In the genomic region with DNA sequence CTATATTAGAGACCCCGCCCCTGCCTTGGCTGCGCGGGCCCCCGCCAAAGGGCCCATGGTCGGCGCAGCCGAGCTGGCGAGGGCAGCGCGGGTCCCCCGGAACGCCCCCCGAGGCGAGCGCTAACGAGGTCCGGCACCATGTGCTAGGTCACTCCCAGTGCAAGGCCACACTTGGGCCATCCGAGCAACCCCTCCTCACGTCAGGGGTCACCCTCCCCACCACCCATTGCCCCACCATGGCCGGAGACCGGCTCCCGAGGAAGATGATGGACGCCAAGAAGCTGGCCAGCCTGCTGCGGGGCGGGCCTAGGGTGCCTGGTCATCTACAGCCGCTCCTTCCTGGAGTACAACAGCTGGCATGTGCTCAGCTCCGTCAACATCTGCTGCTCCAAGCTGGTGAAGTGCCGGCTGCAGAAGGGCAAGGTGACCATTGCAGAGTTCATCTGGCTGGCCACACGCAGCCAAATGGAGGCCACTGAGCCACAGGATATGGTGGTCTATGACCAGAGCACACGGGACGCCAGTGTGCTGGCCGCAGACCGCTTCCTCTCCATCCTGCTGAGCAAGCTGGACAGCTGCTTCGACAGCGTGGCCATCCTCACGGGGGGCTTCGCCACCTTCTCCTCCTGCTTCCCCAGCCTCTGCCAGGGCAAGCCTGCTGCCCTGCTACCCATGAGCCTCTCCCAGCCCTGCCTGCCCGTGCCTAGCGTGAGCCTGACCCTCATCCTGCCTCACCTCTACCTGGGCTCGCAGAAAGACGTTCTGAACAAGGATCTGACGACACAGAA, we compare ENCODE assay signal across 6 cellular contexts. TPM values are rescaled to one million over a fixed set of nuclear protein-coding genes. Genes with fewer than 3 reads are reported as not detected.
DNase-seq lines count a peak whose midpoint lies in the region; ATAC-seq and TF ChIP-seq lines count a peak whose summit lies in the region.

No MANE protein-coding gene starts in this region.

- H3K36me3 Mint-ChIP-seq in T-helper 17 cell (ENCODE audit: low read depth): peaks cover 4% of the 10 kb centered on the region

- H3K4me1 ChIP-seq in BLaER1 treated with 17β-estradiol and CSF1 and Interleukin-3, amounts not matched to agents 10 nM and 100 nM: peaks cover 12 to 41% (median 22%) of the 10 kb centered on the region in 10 experiments
- peaks cover 31% of the 10 kb centered on the region for H3K4me1 ChIP-seq in lower lobe of right lung

- no peaks in the 10 kb centered on the region for H3K27me3 ChIP-seq in BLaER1 treated with 17β-estradiol and CSF1 and Interleukin-3, amounts not matched to agents 10 nM and 100 nM
- no peaks in the 10 kb centered on the region for H3K27me3 ChIP-seq in lower lobe of right lung (ENCODE audit: low read depth)

- peaks cover 17% of the 10 kb centered on the region for H3K4me1 Mint-ChIP-seq in T-helper 17 cell

- peak overlapping the region; percentile 36 for H3K4me3 Mint-ChIP-seq in T-helper 17 cell

- intact Hi-C loops in lower lobe of right lung (cut with DNase I): no loop called here

- ATAC-seq in T-helper 17 cell (no peak), lower lobe of right lung (no peak), HG02938 (IDR thresholded peaks at IDR 0.05; ENCODE audit: unreplicated experiment) (no peak)

- H4K20me1 ChIP-seq in BLaER1 treated with 17β-estradiol and CSF1 and Interleukin-3, amounts not matched to agents 10 nM and 100 nM: peaks cover 0 to 13% (median 7%) of the 10 kb centered on the region in 11 experiments; a peak in 12 of 22 replicates

- no peak overlapping the region for H3K27ac Mint-ChIP-seq in T-helper 17 cell

- no peaks in the 10 kb centered on the region for H3K9me3 ChIP-seq in BLaER1 treated with 17β-estradiol and CSF1 and Interleukin-3, amounts not matched to agents 10 nM and 100 nM (replicated peaks in 1 of 11)
- H3K9me3 ChIP-seq in T-helper 17 cell (ENCODE audit: control insufficient read depth, low read length, poor library complexity, severe bottlenecking): no peaks in the 10 kb centered on the region
- no peaks in the 10 kb centered on the region for H3K9me3 ChIP-seq in lower lobe of right lung

- peak overlapping the region in 4 of 11 experiments; percentile 84 to 92 (median 86); a peak in 8 of 22 replicates for H3K27ac ChIP-seq in BLaER1 treated with 17β-estradiol and CSF1 and Interleukin-3, amounts not matched to agents 10 nM and 100 nM
- H3K27ac ChIP-seq in lower lobe of right lung: peak overlapping the region; percentile 89

- peak overlapping the region; percentile 76 to 96 (median 88) for H3K4me2 ChIP-seq in BLaER1 treated with 17β-estradiol and CSF1 and Interleukin-3, amounts not matched to agents 10 nM and 100 nM

- peaks cover 38 to 72% (median 57%) of the 10 kb centered on the region in 11 experiments for H3K36me3 ChIP-seq in BLaER1 treated with 17β-estradiol and CSF1 and Interleukin-3, amounts not matched to agents 10 nM and 100 nM
- peaks cover 51% of the 10 kb centered on the region for H3K36me3 ChIP-seq in lower lobe of right lung

- peak overlapping the region; percentile 64 to 95 (median 78); a peak in 18 of 20 replicates for H3K4me3 ChIP-seq in BLaER1 treated with 17β-estradiol and CSF1 and Interleukin-3, amounts not matched to agents 10 nM and 100 nM
- H3K4me3 ChIP-seq in lower lobe of right lung: peak overlapping the region; percentile 85

- peak overlapping the region; percentile 85 to 96 (median 92); a peak in 21 of 22 replicates for H3K9ac ChIP-seq in BLaER1 treated with 17β-estradiol and CSF1 and Interleukin-3, amounts not matched to agents 10 nM and 100 nM

- no peaks in the 10 kb centered on the region for H3K27me3 Mint-ChIP-seq in T-helper 17 cell

- DNase-seq in T-helper 17 cell (no peak), lower lobe of right lung (no peak), A172 (ENCODE audit: low spot score) (no peak), NK-92 (lab: John Stamatoyannopoulos, UW; ENCODE audit: unreplicated experiment) (no peak)

- no peak for TF ChIP-seq CTCF in lower lobe of right lung (IDR thresholded peaks at IDR 0.05)

RNA-seq across cellular contexts. Expression of a gene that starts 12.4 kb away (rescaled TPM):
- total RNA-seq in T-helper 17 cell (10 to 100 TPM; 85.0 to 85.5 TPM), lower lobe of right lung (71.4 TPM)
- 79.0 and 83.2 TPM in 2 replicates for total RNA-seq in A172 (2014; rRNA removed; shearing (Covaris generic))

RNA-seq across cellular contexts. Expression of a gene that starts 33.9 kb away (rescaled TPM):
- total RNA-seq in T-helper 17 cell (1 to 10 TPM; 7.7 to 8.2 TPM), lower lobe of right lung (9.1 TPM)
- 2.2 and 3.2 TPM in 2 replicates for total RNA-seq in A172 (2014; rRNA removed; shearing (Covaris generic))

RNA-seq across cellular contexts. Expression of a gene that starts 50.1 kb away (rescaled TPM):
- total RNA-seq in T-helper 17 cell: 1 to 10 TPM; 6.6 to 7.6 TPM
- total RNA-seq in lower lobe of right lung: 21.1 TPM
- total RNA-seq in A172 (2014; rRNA removed; shearing (Covaris generic)): 77.6 and 90.0 TPM in 2 replicates

RNA-seq across cellular contexts. Expression of a gene that starts 53.6 kb away (rescaled TPM):
- total RNA-seq in T-helper 17 cell (10 to 100 TPM; 71.7 to 74.7 TPM), lower lobe of right lung (125 TPM)
- total RNA-seq in A172 (2014; rRNA removed; shearing (Covaris generic)): 32.3 and 47.9 TPM in 2 replicates
